In the genomic region with DNA sequence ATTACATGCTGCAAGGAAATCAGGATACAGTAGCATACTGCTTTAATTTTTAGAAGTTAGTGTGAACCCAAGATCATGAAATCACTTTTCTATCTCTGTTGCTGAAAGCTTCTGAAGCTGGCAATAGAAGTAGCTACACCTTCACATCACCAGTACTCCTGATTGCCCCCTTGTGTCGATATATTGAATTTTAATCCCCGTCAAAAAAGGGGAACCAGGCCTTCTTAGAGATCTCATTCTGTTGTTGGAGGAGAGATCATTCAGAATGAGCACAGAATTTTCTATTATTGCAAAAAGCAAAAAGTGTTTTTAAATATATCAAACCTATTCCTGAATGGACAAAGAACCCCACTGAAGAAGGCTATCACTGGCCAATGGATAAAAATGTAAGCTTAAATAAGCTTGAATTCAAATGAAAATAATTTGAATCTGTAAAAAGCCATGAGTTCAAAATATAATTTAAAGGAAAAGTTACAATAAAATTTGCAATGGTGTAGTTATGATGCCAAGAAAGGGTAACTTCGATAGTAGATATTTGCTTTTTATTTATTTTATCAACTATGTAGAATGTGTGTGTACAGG, we compare ENCODE assay signal across 9 cellular contexts. TPM values are rescaled to one million over a fixed set of nuclear protein-coding genes. Genes with fewer than 3 reads are reported as not detected.
DNase-seq lines count a peak whose midpoint lies in the region; ATAC-seq, FAIRE-seq and TF ChIP-seq lines count a peak whose summit lies in the region.
"Had no signal": no experiment of that assay in that cellular context is flagged by ENCODE, and none has a peak within 500 bp of the region (broad histone marks: within the 10 kb centered on the region; RNA-seq: fewer than 3 reads in every experiment).

No MANE protein-coding gene starts in this region.

- H3K4me3 ChIP-seq in HL-60 (replicated peaks; ENCODE audit: insufficient read depth, low read length) (no peak overlapping the region), gastrocnemius medialis (no peak overlapping the region)

- peak; percentile 15 for DNase-seq in GF-D8 (lab: John Stamatoyannopoulos, UW)
- DNase-seq in HL-60 (ENCODE audit: low read depth in 1 of 2, low spot score in 1 of 2), result peak; percentile 10 to 38
- DNase-seq in RCC 7860 (ENCODE audit: low spot score), result peak; percentile 33
- no peak for DNase-seq in glutamatergic neuron
- no peak for DNase-seq in T-helper 2 cell treated with Interferon-gamma antibody and Interleukin-4, amounts not matched to agents 5 μg/mL and 100 μg/mL, for 36 hours (ENCODE audit: low spot score)
- no peak for DNase-seq in gastrocnemius medialis
- no peak for DNase-seq in activated CD8-positive, alpha-beta memory T cell treated with anti-CD3 and anti-CD28 coated beads, Interleukin-2, amount 50 U/mL, for 48 hours
- DNase-seq: activated B cell treated with CpG ODN at 0.5 μM for 24 hours had no signal

- intact Hi-C loops in gastrocnemius medialis (cut with DNase I; ENCODE audit: low total_unique reads), result no loop called here

- no peaks in the 10 kb centered on the region for H3K4me1 ChIP-seq in gastrocnemius medialis

- H3K9me3 Mint-ChIP-seq in glutamatergic neuron (ENCODE audit: unreplicated experiment), result no peaks in the 10 kb centered on the region
- no peaks in the 10 kb centered on the region for H3K9me3 Mint-ChIP-seq in T-helper 2 cell treated with Interferon-gamma antibody and Interleukin-4, amounts not matched to agents 5 μg/mL and 100 μg/mL, for 36 hours
- H3K9me3 Mint-ChIP-seq: activated B cell treated with CpG ODN at 0.5 μM for 24 hours had no signal

- no peaks in the 10 kb centered on the region for H3K4me1 Mint-ChIP-seq in glutamatergic neuron (ENCODE audit: low read depth, unreplicated experiment)
- H3K4me1 Mint-ChIP-seq in T-helper 2 cell treated with Interferon-gamma antibody and Interleukin-4, amounts not matched to agents 5 μg/mL and 100 μg/mL, for 36 hours (ENCODE audit: low read depth), result no peaks in the 10 kb centered on the region
- H3K4me1 Mint-ChIP-seq: activated B cell treated with CpG ODN at 0.5 μM for 24 hours had no signal

- H3K36me3 Mint-ChIP-seq in glutamatergic neuron (ENCODE audit: unreplicated experiment), result no peaks in the 10 kb centered on the region
- no peaks in the 10 kb centered on the region for H3K36me3 Mint-ChIP-seq in T-helper 2 cell treated with Interferon-gamma antibody and Interleukin-4, amounts not matched to agents 5 μg/mL and 100 μg/mL, for 36 hours (ENCODE audit: low read depth)

- no peaks in the 10 kb centered on the region for H3K36me3 ChIP-seq in gastrocnemius medialis

- H3K27me3 ChIP-seq in HL-60 (ENCODE audit: insufficient read depth, poor library complexity, severe bottlenecking) (no peaks in the 10 kb centered on the region), gastrocnemius medialis (no peaks in the 10 kb centered on the region)

- H3K27ac Mint-ChIP-seq in glutamatergic neuron (ENCODE audit: unreplicated experiment), result no peak overlapping the region
- H3K27ac Mint-ChIP-seq in T-helper 2 cell treated with Interferon-gamma antibody and Interleukin-4, amounts not matched to agents 5 μg/mL and 100 μg/mL, for 36 hours, result no peak overlapping the region
- H3K27ac Mint-ChIP-seq: activated B cell treated with CpG ODN at 0.5 μM for 24 hours had no signal

- ATAC-seq in GM21381 (IDR thresholded peaks at IDR 0.05; ENCODE audit: unreplicated experiment) (peak; percentile 80), gastrocnemius medialis (no peak)

- no peak for TF ChIP-seq POLR2A in gastrocnemius medialis (IDR thresholded peaks at IDR 0.05)

- H3K27me3 Mint-ChIP-seq in glutamatergic neuron (ENCODE audit: unreplicated experiment), result no peaks in the 10 kb centered on the region
- H3K27me3 Mint-ChIP-seq in T-helper 2 cell treated with Interferon-gamma antibody and Interleukin-4, amounts not matched to agents 5 μg/mL and 100 μg/mL, for 36 hours (ENCODE audit: low read depth), result no peaks in the 10 kb centered on the region
- H3K27me3 Mint-ChIP-seq: activated B cell treated with CpG ODN at 0.5 μM for 24 hours had no signal

- H3K27ac ChIP-seq in HL-60 (replicated peaks) (no peak overlapping the region), gastrocnemius medialis (no peak overlapping the region)

- H3K4me3 Mint-ChIP-seq in glutamatergic neuron (ENCODE audit: unreplicated experiment), result no peak overlapping the region
- H3K4me3 Mint-ChIP-seq in T-helper 2 cell treated with Interferon-gamma antibody and Interleukin-4, amounts not matched to agents 5 μg/mL and 100 μg/mL, for 36 hours, result no peak overlapping the region
- H3K4me3 Mint-ChIP-seq: activated B cell treated with CpG ODN at 0.5 μM for 24 hours had no signal

- H3K9me3 ChIP-seq in gastrocnemius medialis, result no peaks in the 10 kb centered on the region

- in situ Hi-C loops in gastrocnemius medialis (cut with MboI; ENCODE audit: low sequenced_read_pairs in 4 of 4), result no loop called here

- TF ChIP-seq CTCF in HL-60 (IDR thresholded peaks at IDR 0.05; ENCODE audit: insufficient read depth, low read length) (peak; percentile 47), glutamatergic neuron (IDR thresholded peaks at IDR 0.05; ENCODE audit: partially characterized antibody, unreplicated experiment) (peak; percentile 70), gastrocnemius medialis (IDR thresholded peaks at IDR 0.05 in 4 of 5, conservative IDR thresholded peaks at IDR 0.05 in 1 of 5) (no peak)

- peak; percentile 76 for FAIRE-seq in RCC 7860 (lab: Jason Lieb, UNC)

RNA-seq across cellular contexts. Expression of a gene that starts 39.7 kb away (rescaled TPM):
- total RNA-seq in glutamatergic neuron (ENCODE audit: unreplicated experiment) (not detected), gastrocnemius medialis (not detected)
- total RNA-seq: activated B cell treated with CpG ODN at 0.5 μM for 24 hours had no signal

Comparison
In these comparisons a context has a peak if more than half of its experiments do, and no peak if none do; other contexts are left out.
1. DNase-seq: peak in GF-D8 (single experiment), HL-60 (2 of 2) and RCC 7860 (single experiment); none in glutamatergic neuron (single experiment), T-helper 2 cell treated with Interferon-gamma antibody and Interleukin-4, amounts not matched to agents 5 μg/mL and 100 μg/mL, for 36 hours (single experiment), gastrocnemius medialis (0 of 2) and activated CD8-positive, alpha-beta memory T cell treated with anti-CD3 and anti-CD28 coated beads, Interleukin-2, amount 50 U/mL, for 48 hours (single experiment).
2. CTCF ChIP-seq: peak in HL-60 (single experiment) and glutamatergic neuron (single experiment); none in gastrocnemius medialis (0 of 5).